In the genomic region with DNA sequence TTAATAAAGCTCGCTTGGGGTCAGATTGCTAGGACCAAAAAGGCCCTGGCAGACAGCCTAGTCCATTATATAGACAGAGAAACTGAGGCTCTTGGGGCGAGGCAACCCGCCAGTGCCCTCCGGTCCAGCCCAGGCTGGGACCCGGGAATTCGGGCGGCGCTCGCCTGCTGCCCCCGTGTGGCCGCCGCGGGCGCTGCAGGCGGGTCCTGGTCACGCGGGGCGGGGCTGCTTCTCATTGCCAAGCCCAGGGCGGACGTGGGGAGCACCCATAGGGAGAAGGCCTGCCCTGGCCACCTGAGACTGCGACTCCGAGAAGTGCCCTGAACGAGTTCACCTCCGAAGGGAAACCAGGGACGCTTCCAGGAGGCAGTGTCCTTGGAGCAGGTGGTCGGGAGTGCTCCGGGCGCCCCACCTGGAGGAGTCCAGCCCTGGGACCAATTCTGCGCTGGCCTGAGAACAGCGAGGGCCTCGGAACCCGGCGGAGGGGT, we compare ENCODE assay signal across 8 cellular contexts. TPM values are rescaled to one million over a fixed set of nuclear protein-coding genes. Genes with fewer than 3 reads are reported as not detected.
DNase-seq lines count a peak whose midpoint lies in the region; ATAC-seq and TF ChIP-seq lines count a peak whose summit lies in the region.

No MANE protein-coding gene starts in this region.

- no peaks in the 10 kb centered on the region for H3K9me3 ChIP-seq in suprapubic skin

- H3K4me1 ChIP-seq in suprapubic skin, result no peaks in the 10 kb centered on the region

- TF ChIP-seq EP300 in suprapubic skin (IDR thresholded peaks at IDR 0.05), result no peak

- WGBS in suprapubic skin, result 31% methylated on average over 15 of the region's 33 CpGs

- DNase-seq in Ammon's horn (ENCODE audit: low spot score) (peak; percentile 54), OCI-M1 (lab: John Stamatoyannopoulos, UW) (peak; percentile 73), activated T-helper 1 cell treated with Interleukin-2 at 50 U/mL for 16 hours (ENCODE audit: low read depth) (peak; percentile 57), fibroblast of the aortic adventitia (ENCODE audit: low read depth) (peak; percentile 40), occipital lobe (lab: John Stamatoyannopoulos, UW) (peak; percentile 20), suprapubic skin (ENCODE audit: low spot score in 2 of 2) (peak in 1 of 2 donors; percentile 84)

- peak; percentile 69 for TF ChIP-seq CTCF in fibroblast of the aortic adventitia (IDR thresholded peaks at IDR 0.05; ENCODE audit: insufficient read depth, low read length)
- peak; percentile 98 to 99 for TF ChIP-seq CTCF in suprapubic skin (IDR thresholded peaks at IDR 0.05)

- no peak for TF ChIP-seq POLR2A in suprapubic skin (IDR thresholded peaks at IDR 0.05)

- ATAC-seq in GM19324 (IDR thresholded peaks at IDR 0.05; ENCODE audit: low FRiP score, unreplicated experiment) (peak; percentile 45), HG02678 (IDR thresholded peaks at IDR 0.05; ENCODE audit: unreplicated experiment) (no peak)

- H3K27me3 ChIP-seq in suprapubic skin, result no peaks in the 10 kb centered on the region

- H3K27ac ChIP-seq in suprapubic skin, result no peak overlapping the region

- H3K4me3 ChIP-seq in fibroblast of the aortic adventitia (ENCODE audit: low read depth, low read length) (no peak overlapping the region), suprapubic skin (no peak overlapping the region)

- H3K36me3 ChIP-seq in suprapubic skin, result peaks cover 13% of the 10 kb centered on the region

RNA-seq across cellular contexts. Expression of gene CSNK1E, which starts 36.0 kb away (rescaled TPM):
- 31.5 and 94.7 TPM in 2 replicates for total RNA-seq in fibroblast of the aortic adventitia (ENCODE audit: low replicate concordance)
- 172 TPM for total RNA-seq in occipital lobe
- total RNA-seq in suprapubic skin, result 100 to 1,000 TPM; 112 to 246 (median 160) TPM
